In the genomic region with DNA sequence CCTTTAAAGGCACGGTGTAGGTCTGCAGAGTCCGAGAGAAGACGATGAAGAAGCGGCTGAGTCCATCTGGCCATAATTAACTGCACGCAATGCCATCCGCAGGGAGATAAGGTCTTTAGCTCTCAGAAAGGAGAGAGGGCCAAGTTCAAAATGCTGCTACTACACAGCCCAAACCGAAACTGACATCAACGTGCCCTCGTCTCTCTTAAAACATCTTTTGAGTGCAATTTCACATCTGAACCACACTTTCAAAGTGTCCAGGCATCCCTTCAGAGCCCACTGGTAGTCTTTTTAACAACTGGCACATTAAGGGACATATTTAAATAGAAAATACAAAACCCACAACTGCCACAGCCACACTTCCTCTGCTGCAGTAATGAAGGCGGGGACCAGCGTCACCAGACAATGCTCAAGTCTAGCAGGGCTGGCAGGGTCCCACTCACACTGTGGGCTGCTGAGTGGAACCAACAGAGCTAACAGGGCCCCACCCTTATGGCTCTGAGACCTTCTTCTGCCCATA, we compare ENCODE assay signal across 8 cellular contexts. TPM values are rescaled to one million over a fixed set of nuclear protein-coding genes. Genes with fewer than 3 reads are reported as not detected.
DNase-seq lines count a peak whose midpoint lies in the region; ATAC-seq and TF ChIP-seq lines count a peak whose summit lies in the region.

No MANE protein-coding gene starts in this region.

- peak overlapping the region; percentile 81 for H3K4me2 ChIP-seq in BLaER1
- peak overlapping the region; percentile 83 for H3K4me2 ChIP-seq in Loucy (ENCODE audit: low read depth, low read length, poor library complexity, severe bottlenecking)

- peaks cover 21% of the 10 kb centered on the region for H3F3A ChIP-seq in Loucy (ENCODE audit: low read depth)

- peak overlapping the region; percentile 40; the same call in 1 of the 2 replicates for H2AFZ ChIP-seq in Loucy (ENCODE audit: low read length)

- H3K27me3 ChIP-seq in BLaER1, result no peaks in the 10 kb centered on the region
- H3K27me3 ChIP-seq in Loucy (ENCODE audit: insufficient read depth, low read length, poor library complexity, severe bottlenecking), result no peaks in the 10 kb centered on the region

- TF ChIP-seq CTCF in Loucy (conservative IDR thresholded peaks at IDR 0.05; ENCODE audit: low read length), result no peak

- H3K9me2 ChIP-seq in Loucy (replicated peaks; ENCODE audit: low read depth, low read length), result no peaks in the 10 kb centered on the region

- H3K9ac ChIP-seq in BLaER1, result peak overlapping the region; percentile 47
- peak overlapping the region; percentile 77 for H3K9ac ChIP-seq in Loucy (ENCODE audit: low read depth, low read length, poor library complexity, severe bottlenecking)

- H3K27ac ChIP-seq in BLaER1 (peak overlapping the region; percentile 81), temporal lobe (ENCODE audit: low read depth, low read length) (peak overlapping the region; percentile 78)

- H4K20me1 ChIP-seq in BLaER1 (no peaks in the 10 kb centered on the region), Loucy (ENCODE audit: insufficient read depth, low read length, poor library complexity, severe bottlenecking) (no peaks in the 10 kb centered on the region)

- H3K4me3 ChIP-seq in BLaER1 (peak overlapping the region; percentile 40; the same call in 1 of the 2 replicates), Loucy (ENCODE audit: low read length, poor library complexity, severe bottlenecking) (peak overlapping the region; percentile 66)

- peak; percentile 62 for ATAC-seq in GM21447 (IDR thresholded peaks at IDR 0.05; ENCODE audit: unreplicated experiment)

- H3K79me2 ChIP-seq in Loucy (ENCODE audit: insufficient read depth, low read length), result peaks cover 13% of the 10 kb centered on the region; the same call in 1 of the 2 replicates

- H3K9me3 ChIP-seq in BLaER1, result peaks cover 25% of the 10 kb centered on the region
- no peaks in the 10 kb centered on the region for H3K9me3 ChIP-seq in Loucy (ENCODE audit: insufficient read depth, low read depth, low read length)

- DNase-seq in activated effector memory CD4-positive, alpha-beta T cell treated with anti-CD3 and anti-CD28 coated beads, Interleukin-2, amount 50 U/mL, for 16 hours, result peak; percentile 83
- DNase-seq in medulla oblongata (ENCODE audit: extremely low spot score), result peak; percentile 53
- no peak for DNase-seq in HCEC 1CT
- DNase-seq in NCI-H526 treated with DMSO at 0.1 percent for 48 hours (lab: John Stamatoyannopoulos, UW), result no peak

- H3K4me1 ChIP-seq in BLaER1, result peaks cover 36% of the 10 kb centered on the region
- H3K4me1 ChIP-seq in Loucy (ENCODE audit: insufficient read depth, low read length, poor library complexity, severe bottlenecking), result peaks cover 43% of the 10 kb centered on the region

- H3K36me3 ChIP-seq in BLaER1 (peaks cover 35% of the 10 kb centered on the region), Loucy (ENCODE audit: insufficient read depth, low read length) (peaks cover 17% of the 10 kb centered on the region; the same call in 1 of the 2 replicates)

RNA-seq across cellular contexts. Expression of gene ST3GAL5, which starts 35.8 kb away (rescaled TPM):
- total RNA-seq in temporal lobe, result 26.6 TPM

Comparison
In these comparisons a context has a peak if more than half of its experiments do, and no peak if none do; other contexts are left out.
1. DNase-seq: peak in activated effector memory CD4-positive, alpha-beta T cell treated with anti-CD3 and anti-CD28 coated beads, Interleukin-2, amount 50 U/mL, for 16 hours (single experiment) and medulla oblongata (single experiment); none in HCEC 1CT (single experiment) and NCI-H526 treated with DMSO at 0.1 percent for 48 hours (single experiment).